ENCODE assay signal across 7 cellular contexts in the genomic region with DNA sequence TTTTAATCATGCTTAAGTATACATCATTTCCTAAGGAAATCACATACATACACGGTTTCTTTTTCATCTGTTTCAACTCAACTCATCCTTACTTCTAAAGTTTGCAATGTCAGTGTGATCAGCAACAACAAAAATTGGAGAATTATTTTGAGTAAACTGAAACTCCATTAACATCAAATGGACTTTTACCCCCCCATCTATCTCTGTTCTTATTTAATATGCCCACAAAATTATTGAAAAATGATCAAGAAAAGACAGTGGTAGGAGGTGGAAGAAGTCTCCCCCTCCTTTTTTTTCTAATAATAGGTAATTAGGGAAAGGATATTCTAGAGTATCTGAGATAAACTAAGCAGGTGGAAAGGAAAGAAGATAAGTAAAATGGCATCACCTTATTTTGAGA.
"Had no signal": no experiment of that assay in that cellular context is flagged by ENCODE, and none has a peak within 500 bp of the region (broad histone marks: within the 10 kb centered on the region; RNA-seq: fewer than 3 reads in every experiment).

No MANE protein-coding gene starts in this region.

- DNase-seq: GDM1, GF-D8 had no signal

- FAIRE-seq: G401.6, GM12891, GM12892, GM18507, GM19239 had no signal
